22 cellular contexts compared by ENCODE assay signal in genomic region chr10:47192273-47192672, GRCh38.
"Had no signal": no experiment of that assay in that cellular context is flagged by ENCODE, and none has a peak within 500 bp of the region (broad histone marks: within the 10 kb centered on the region; RNA-seq: fewer than 3 reads in every experiment).

No MANE protein-coding gene starts in this region.

- H3K4me3 ChIP-seq: MG63 had no signal

- H3K9me3 ChIP-seq: MG63, SK-N-SH had no signal

- ATAC-seq: HepG2, Panc1, PC-3 had no signal

- H3K9ac ChIP-seq: SK-N-SH had no signal

- H3K36me3 ChIP-seq: MG63 had no signal

- DNase-seq: IMR-90, Karpas-422, KG1, MG63, NCI-H1092, NCI-H1436, NCI-H187, NCI-H2029, NCI-H2081 treated with DMSO at 0.1 percent for 48 hours, NCI-H2171, NCI-H226, NCI-H446, NCI-H510A, NCI-H524 treated with DMSO at 0.1 percent for 48 hours, NCI-H69, NCI-H774, PC-3, SHP77, SK-N-SH had no signal

- H3K27me3 ChIP-seq: MG63 had no signal

- H3K27ac ChIP-seq: RWPE1 had no signal
